ENCODE assay signal across 8 cellular contexts in genomic region chr12:108611884-108612415, GRCh38. TPM values are rescaled to one million over a fixed set of nuclear protein-coding genes. Genes with fewer than 3 reads are reported as not detected.
DNase-seq lines count a peak whose midpoint lies in the region; ATAC-seq, FAIRE-seq and TF ChIP-seq lines count a peak whose summit lies in the region.

No MANE protein-coding gene starts in this region.

- H3K36me3 ChIP-seq in Peyer's patch, result no peaks in the 10 kb centered on the region

- peaks cover 35% of the 10 kb centered on the region for H3K4me1 Mint-ChIP-seq in activated naive CD8-positive, alpha-beta T cell treated with anti-CD3 and anti-CD28 coated beads for 36 hours

- H3K36me3 Mint-ChIP-seq in activated naive CD8-positive, alpha-beta T cell treated with anti-CD3 and anti-CD28 coated beads for 36 hours, result peaks cover 11% of the 10 kb centered on the region

- no peaks in the 10 kb centered on the region for H3K27me3 Mint-ChIP-seq in activated naive CD8-positive, alpha-beta T cell treated with anti-CD3 and anti-CD28 coated beads for 36 hours

- FAIRE-seq in urothelium cell line (lab: Jason Lieb, UNC), result no peak

- no peak overlapping the region for H3K4me3 Mint-ChIP-seq in activated naive CD8-positive, alpha-beta T cell treated with anti-CD3 and anti-CD28 coated beads for 36 hours

- H3K27ac ChIP-seq in Peyer's patch, result no peak overlapping the region

- H3K27me3 ChIP-seq in Peyer's patch, result no peaks in the 10 kb centered on the region

- ATAC-seq in GM19035 (IDR thresholded peaks at IDR 0.05; ENCODE audit: unreplicated experiment) (no peak), HG02870 (IDR thresholded peaks at IDR 0.05; ENCODE audit: unreplicated experiment) (no peak)

- no peak for TF ChIP-seq POLR2A in Peyer's patch (IDR thresholded peaks at IDR 0.05)

- H3K27ac Mint-ChIP-seq in activated naive CD8-positive, alpha-beta T cell treated with anti-CD3 and anti-CD28 coated beads for 36 hours, result no peak overlapping the region

- H3K9me3 Mint-ChIP-seq in activated naive CD8-positive, alpha-beta T cell treated with anti-CD3 and anti-CD28 coated beads for 36 hours, result peaks cover 10% of the 10 kb centered on the region

- TF ChIP-seq CTCF in Peyer's patch (IDR thresholded peaks at IDR 0.05), result peak; percentile 13 to 47 (median 30)

- DNase-seq in NOMO-1 treated with DMSO at 0.1 percent for 48 hours (lab: John Stamatoyannopoulos, UW; ENCODE audit: unreplicated experiment) (peak; percentile 30), NOMO-1 treated with dmso at 0.1 percent for 144 hours (lab: John Stamatoyannopoulos, UW; ENCODE audit: unreplicated experiment) (no peak), Peyer's patch (peak in 2 of 3 donors; percentile 61 to 69), kidney glomerular epithelial cell (lab: John Stamatoyannopoulos, UW) (peak; percentile 94), urothelium cell line (ENCODE audit: low spot score) (peak; percentile 38)
- DNase-seq in activated naive CD8-positive, alpha-beta T cell treated with anti-CD3 and anti-CD28 coated beads for 36 hours, result peak; percentile 65

- H3K9me3 ChIP-seq in Peyer's patch, result no peaks in the 10 kb centered on the region

- no peak overlapping the region for H3K4me3 ChIP-seq in Peyer's patch

- H3K4me1 ChIP-seq in Peyer's patch, result peaks cover 0 to 4% (median 2%) of the 10 kb centered on the region in 4 donors

RNA-seq across cellular contexts. Expression of gene TMEM119, which starts 14.1 kb away (rescaled TPM):
- total RNA-seq in Peyer's patch, result 10 to 100 TPM in 1 of 4 donors, 1 to 10 TPM in 3; 1.8 to 17.3 (median 3.4) TPM
- total RNA-seq in activated naive CD8-positive, alpha-beta T cell treated with anti-CD3 and anti-CD28 coated beads for 36 hours, result under 1 TPM in 1 of 2 experiments, not detected in 1; 0.12 TPM

RNA-seq across cellular contexts. Expression of gene SELPLG, which starts 21.7 kb away (rescaled TPM):
- 1 to 10 TPM; 2.4 to 9.4 (median 5.9) TPM for total RNA-seq in Peyer's patch
- total RNA-seq in activated naive CD8-positive, alpha-beta T cell treated with anti-CD3 and anti-CD28 coated beads for 36 hours, result 10 to 100 TPM; 22.2 to 23.0 TPM

RNA-seq across cellular contexts. Expression of gene ISCU, which starts 49.6 kb away (rescaled TPM):
- total RNA-seq in Peyer's patch, result 100 to 1,000 TPM; 121 to 146 (median 138) TPM
- 10 to 100 TPM; 69.5 TPM for total RNA-seq in activated naive CD8-positive, alpha-beta T cell treated with anti-CD3 and anti-CD28 coated beads for 36 hours

RNA-seq across cellular contexts. Expression of gene SART3, which starts 51.0 kb away (rescaled TPM):
- total RNA-seq in Peyer's patch, result 100 to 1,000 TPM in 1 of 4 donors, 10 to 100 TPM in 3; 67.8 to 205 (median 77.7) TPM
- 10 to 100 TPM; 78.7 to 80.9 TPM for total RNA-seq in activated naive CD8-positive, alpha-beta T cell treated with anti-CD3 and anti-CD28 coated beads for 36 hours
